2 cellular contexts compared by ENCODE assay signal in the genomic region with DNA sequence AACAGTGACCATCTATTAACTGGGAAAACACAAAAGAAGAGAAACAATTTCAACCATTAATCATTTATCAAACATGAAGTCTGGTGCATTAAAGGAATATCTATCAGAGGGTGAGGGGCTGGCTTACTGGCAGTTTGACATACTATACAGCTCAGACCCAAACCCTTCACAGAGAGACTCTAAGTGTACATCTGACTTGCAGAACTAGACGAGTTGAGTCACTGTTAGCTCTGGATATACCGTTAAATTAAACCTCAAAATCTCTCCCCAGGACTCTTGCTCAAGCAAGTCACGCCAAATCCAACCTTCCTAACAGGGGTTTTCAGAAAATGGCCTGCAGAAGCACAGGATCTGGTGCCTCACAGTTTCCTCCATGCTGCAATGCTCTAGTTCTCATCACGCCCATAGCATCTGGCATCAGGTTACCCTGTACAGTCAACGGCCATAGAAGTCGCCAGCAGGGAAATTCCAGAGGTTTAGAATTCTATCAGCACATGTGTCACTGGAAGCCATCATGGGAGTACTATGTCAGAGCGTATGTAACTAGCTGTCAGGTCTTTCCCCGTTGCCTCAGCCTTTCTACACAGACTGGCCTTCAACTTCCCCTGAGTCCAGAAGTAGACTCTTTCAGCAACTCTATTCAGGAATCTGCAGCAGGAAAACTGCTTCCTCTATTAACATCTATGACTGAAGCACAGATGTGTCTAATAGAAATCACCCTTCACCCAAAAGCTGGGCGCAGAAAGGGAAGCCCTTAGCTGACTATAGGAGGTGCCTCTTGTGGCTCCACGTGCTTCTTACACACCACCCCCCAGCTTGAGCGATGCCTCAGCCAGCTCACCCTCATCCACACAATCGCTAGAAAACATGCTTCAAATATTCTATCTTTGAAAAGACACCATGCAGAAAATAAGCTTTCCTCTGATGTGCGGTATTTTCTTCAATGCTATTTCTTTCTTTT.
TF ChIP-seq lines count a peak whose summit lies in the region.

No MANE protein-coding gene starts in this region.

TF ChIP-seq in IMR-90, 13 proteins besides CTCF, POLR2A, EP300 and RAD21 (continued from another document):
- 0 out of 2 replicates have a peak, but pooled peaks have one; percentile 4 for TF ChIP-seq FOS (IDR thresholded peaks at IDR 0.05; ENCODE audit: low read depth, low read length)

TF ChIP-seq in HEK293T, 16 proteins besides CTCF, POLR2A, EP300 and RAD21 (continued from another document):
- TF ChIP-seq, protein P1, sequence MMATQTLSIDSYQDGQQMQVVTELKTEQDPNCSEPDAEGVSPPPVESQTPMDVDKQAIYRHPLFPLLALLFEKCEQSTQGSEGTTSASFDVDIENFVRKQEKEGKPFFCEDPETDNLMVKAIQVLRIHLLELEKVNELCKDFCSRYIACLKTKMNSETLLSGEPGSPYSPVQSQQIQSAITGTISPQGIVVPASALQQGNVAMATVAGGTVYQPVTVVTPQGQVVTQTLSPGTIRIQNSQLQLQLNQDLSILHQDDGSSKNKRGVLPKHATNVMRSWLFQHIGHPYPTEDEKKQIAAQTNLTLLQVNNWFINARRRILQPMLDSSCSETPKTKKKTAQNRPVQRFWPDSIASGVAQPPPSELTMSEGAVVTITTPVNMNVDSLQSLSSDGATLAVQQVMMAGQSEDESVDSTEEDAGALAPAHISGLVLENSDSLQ (IDR thresholded peaks at IDR 0.05): no peak
- no peak for TF ChIP-seq BHLHE40 (IDR thresholded peaks at IDR 0.05; ENCODE audit: borderline replicate concordance)
- TF ChIP-seq FOXA1 (IDR thresholded peaks at IDR 0.05): no peak
- TF ChIP-seq ELF4 (IDR thresholded peaks at IDR 0.05): no peak
- TF ChIP-seq FOXM1 (IDR thresholded peaks at IDR 0.05; ENCODE audit: borderline replicate concordance): no peak
